Comparison of ENCODE assay signal across 1 cellular context in the genomic region with DNA sequence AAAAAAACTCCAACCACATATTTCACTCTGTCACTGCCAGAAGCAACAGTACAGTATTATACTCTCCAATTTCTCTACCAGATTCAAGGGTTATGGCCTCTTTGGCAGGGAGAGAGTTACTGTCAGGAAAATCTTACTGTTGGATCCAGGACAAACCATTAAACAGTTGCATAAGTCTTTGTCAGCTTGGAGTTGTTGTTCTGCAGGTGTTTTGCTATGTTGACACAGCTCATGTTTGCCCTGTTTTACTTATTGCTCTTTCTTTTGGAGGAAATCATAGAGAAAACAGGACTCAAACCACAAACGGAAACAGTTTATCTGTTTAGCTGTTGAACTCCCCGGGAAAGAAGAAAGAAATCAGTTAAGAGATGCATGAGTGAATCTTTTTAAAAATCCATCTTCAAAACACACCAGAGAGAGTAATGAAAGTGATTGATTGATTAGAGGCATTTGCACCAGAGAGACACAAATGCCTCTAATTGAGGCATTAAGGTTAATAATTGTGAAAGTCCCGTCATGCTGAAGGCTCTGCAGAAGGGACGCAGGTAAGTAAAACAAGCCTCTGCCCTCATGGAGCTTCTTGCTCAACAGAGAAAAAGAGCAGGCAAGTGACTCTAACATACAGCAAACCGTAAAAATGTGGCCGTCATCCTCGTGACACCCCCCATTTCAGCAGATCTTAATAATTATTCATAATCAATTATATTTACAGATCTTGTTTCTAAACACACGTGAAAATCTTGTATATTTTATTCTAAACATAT.
TF ChIP-seq lines count a peak whose summit lies in the region.

No MANE protein-coding gene starts in this region.

TF ChIP-seq in K562, 482 proteins besides CTCF, POLR2A, EP300 and RAD21 (continued from another document):
- TF ChIP-seq ZNF609 (CRISPR knock-in tag; IDR thresholded peaks at IDR 0.05; ENCODE audit: borderline replicate concordance) (no peak), FOXA3 (CRISPR knock-in tag; conservative IDR thresholded peaks at IDR 0.05 in 1 of 2, IDR thresholded peaks at IDR 0.05 in 1 of 2) (peak in 1 of 2 experiments; percentile 59; a peak in 2 of 4 replicates), MEIS2 (IDR thresholded peaks at IDR 0.05; ENCODE audit: partially characterized antibody) (peak; percentile 16), CTCFL (IDR thresholded peaks at IDR 0.05; ENCODE audit: borderline replicate concordance, insufficient read depth, low read depth, low read length, poor library complexity, severe bottlenecking) (no peak), PHF20 (IDR thresholded peaks at IDR 0.05; ENCODE audit: partially characterized antibody) (no peak), NR0B1 (IDR thresholded peaks at IDR 0.05; ENCODE audit: partially characterized antibody) (no peak), KLF16 (IDR thresholded peaks at IDR 0.05) (no peak)
- TF ChIP-seq, protein P1, sequence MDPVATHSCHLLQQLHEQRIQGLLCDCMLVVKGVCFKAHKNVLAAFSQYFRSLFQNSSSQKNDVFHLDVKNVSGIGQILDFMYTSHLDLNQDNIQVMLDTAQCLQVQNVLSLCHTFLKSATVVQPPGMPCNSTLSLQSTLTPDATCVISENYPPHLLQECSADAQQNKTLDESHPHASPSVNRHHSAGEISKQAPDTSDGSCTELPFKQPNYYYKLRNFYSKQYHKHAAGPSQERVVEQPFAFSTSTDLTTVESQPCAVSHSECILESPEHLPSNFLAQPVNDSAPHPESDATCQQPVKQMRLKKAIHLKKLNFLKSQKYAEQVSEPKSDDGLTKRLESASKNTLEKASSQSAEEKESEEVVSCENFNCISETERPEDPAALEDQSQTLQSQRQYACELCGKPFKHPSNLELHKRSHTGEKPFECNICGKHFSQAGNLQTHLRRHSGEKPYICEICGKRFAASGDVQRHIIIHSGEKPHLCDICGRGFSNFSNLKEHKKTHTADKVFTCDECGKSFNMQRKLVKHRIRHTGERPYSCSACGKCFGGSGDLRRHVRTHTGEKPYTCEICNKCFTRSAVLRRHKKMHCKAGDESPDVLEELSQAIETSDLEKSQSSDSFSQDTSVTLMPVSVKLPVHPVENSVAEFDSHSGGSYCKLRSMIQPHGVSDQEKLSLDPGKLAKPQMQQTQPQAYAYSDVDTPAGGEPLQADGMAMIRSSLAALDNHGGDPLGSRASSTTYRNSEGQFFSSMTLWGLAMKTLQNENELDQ (CRISPR knock-in tag; IDR thresholded peaks at IDR 0.05; ENCODE audit: borderline replicate concordance): no peak
- TF ChIP-seq, protein P2, sequence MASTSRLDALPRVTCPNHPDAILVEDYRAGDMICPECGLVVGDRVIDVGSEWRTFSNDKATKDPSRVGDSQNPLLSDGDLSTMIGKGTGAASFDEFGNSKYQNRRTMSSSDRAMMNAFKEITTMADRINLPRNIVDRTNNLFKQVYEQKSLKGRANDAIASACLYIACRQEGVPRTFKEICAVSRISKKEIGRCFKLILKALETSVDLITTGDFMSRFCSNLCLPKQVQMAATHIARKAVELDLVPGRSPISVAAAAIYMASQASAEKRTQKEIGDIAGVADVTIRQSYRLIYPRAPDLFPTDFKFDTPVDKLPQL (IDR thresholded peaks at IDR 0.05; ENCODE audit: extremely low read depth, insufficient read length): no peak
